20 cellular contexts compared by ENCODE assay signal in genomic region chr9:14301582-14301981, GRCh38. TPM values are rescaled to one million over a fixed set of nuclear protein-coding genes. Genes with fewer than 3 reads are reported as not detected.
DNase-seq lines count a peak whose midpoint lies in the region; ATAC-seq and TF ChIP-seq lines count a peak whose summit lies in the region.
"Had no signal": no experiment of that assay in that cellular context is flagged by ENCODE, and none has a peak within 500 bp of the region (broad histone marks: within the 10 kb centered on the region; RNA-seq: fewer than 3 reads in every experiment).

No MANE protein-coding gene starts in this region.

- no peak overlapping the region for H3K18ac ChIP-seq in mesenchymal stem cell (ENCODE audit: low read depth in 1 of 2, low read length in 2 of 2)

- TF ChIP-seq EP300 in suprapubic skin (IDR thresholded peaks at IDR 0.05) = no peak

- H3K9me3 ChIP-seq in mesenchymal stem cell (ENCODE audit: control insufficient read depth, low read length) (no peaks in the 10 kb centered on the region), suprapubic skin (no peaks in the 10 kb centered on the region)
- H3K9me3 ChIP-seq: BE2C, lower lobe of right lung, neutrophil, upper lobe of left lung had no signal

- intact Hi-C loops in posterior vena cava (cut with DNase I) = loop anchor here in 1 of 2 donors (10.0 kb wide), 3 partner anchors 87 to 177 kb away; no protein-coding TSS in a partner anchor
- intact Hi-C loops in activated CD8-positive, alpha-beta T cell treated with anti-CD3 and anti-CD28 coated beads for 36 hours (cut with micrococcal nuclease) = no loop called here

- POLR2A ChIA-PET in activated CD8-positive, alpha-beta T cell treated with anti-CD3 and anti-CD28 coated beads for 36 hours (lab: Charles Lee) = no interaction called here

- H3K27ac Mint-ChIP-seq in endothelial cell (ENCODE audit: unreplicated experiment) = no peak overlapping the region
- no peak overlapping the region for H3K27ac Mint-ChIP-seq in activated CD8-positive, alpha-beta T cell treated with anti-CD3 and anti-CD28 coated beads for 36 hours
- H3K27ac Mint-ChIP-seq: activated naive CD4-positive, alpha-beta T cell treated with anti-CD3 and anti-CD28 coated beads for 36 hours; T-helper 2 cell treated with Interferon-gamma antibody and Interleukin-4, amounts not matched to agents 5 μg/mL and 100 μg/mL, for 36 hours had no signal

- H3K27ac ChIP-seq in mesenchymal stem cell (ENCODE audit: low read length, poor library complexity, severe bottlenecking) (no peak overlapping the region), suprapubic skin (peak overlapping the region; percentile 24)
- H3K27ac ChIP-seq: lower lobe of right lung, neutrophil had no signal

- peaks cover 21% of the 10 kb centered on the region for H3K79me1 ChIP-seq in mesenchymal stem cell (replicated peaks; ENCODE audit: low read length, poor library complexity, severe bottlenecking)

- peak overlapping the region; percentile 8 for H3K4me3 Mint-ChIP-seq in endothelial cell (ENCODE audit: unreplicated experiment)
- H3K4me3 Mint-ChIP-seq in activated CD8-positive, alpha-beta T cell treated with anti-CD3 and anti-CD28 coated beads for 36 hours = no peak overlapping the region
- H3K4me3 Mint-ChIP-seq: activated naive CD4-positive, alpha-beta T cell treated with anti-CD3 and anti-CD28 coated beads for 36 hours; T-helper 2 cell treated with Interferon-gamma antibody and Interleukin-4, amounts not matched to agents 5 μg/mL and 100 μg/mL, for 36 hours had no signal

- no peak overlapping the region for H2BK15ac ChIP-seq in mesenchymal stem cell (ENCODE audit: low read depth, poor library complexity, severe bottlenecking)

- no peak for ATAC-seq in activated CD8-positive, alpha-beta T cell treated with anti-CD3 and anti-CD28 coated beads for 36 hours
- ATAC-seq in HG03439 (IDR thresholded peaks at IDR 0.05; ENCODE audit: unreplicated experiment) (no peak), HG02852 (IDR thresholded peaks at IDR 0.05; ENCODE audit: unreplicated experiment) (no peak)
- ATAC-seq: lower lobe of right lung had no signal

- H3K9me3 Mint-ChIP-seq in endothelial cell (ENCODE audit: unreplicated experiment) = no peaks in the 10 kb centered on the region
- no peaks in the 10 kb centered on the region for H3K9me3 Mint-ChIP-seq in activated CD8-positive, alpha-beta T cell treated with anti-CD3 and anti-CD28 coated beads for 36 hours
- H3K9me3 Mint-ChIP-seq: activated naive CD4-positive, alpha-beta T cell treated with anti-CD3 and anti-CD28 coated beads for 36 hours; T-helper 2 cell treated with Interferon-gamma antibody and Interleukin-4, amounts not matched to agents 5 μg/mL and 100 μg/mL, for 36 hours had no signal

- no peak overlapping the region for H3K4me3 ChIP-seq in mesenchymal stem cell (ENCODE audit: insufficient read depth in 1 of 2, low read depth in 1 of 2, low read length in 2 of 2)
- H3K4me3 ChIP-seq in suprapubic skin = no peak overlapping the region
- H3K4me3 ChIP-seq: lower lobe of right lung, upper lobe of left lung had no signal

- H3K4me1 ChIP-seq in mesenchymal stem cell (ENCODE audit: control insufficient read depth, insufficient read depth, low read depth, low read length) = peaks cover 2% of the 10 kb centered on the region
- H3K4me1 ChIP-seq in suprapubic skin = peaks cover 64% of the 10 kb centered on the region

- no peak for TF ChIP-seq CTCF in endothelial cell (IDR thresholded peaks at IDR 0.05; ENCODE audit: unreplicated experiment)
- TF ChIP-seq CTCF in suprapubic skin (IDR thresholded peaks at IDR 0.05) = no peak
- no peak for TF ChIP-seq CTCF in activated CD8-positive, alpha-beta T cell treated with anti-CD3 and anti-CD28 coated beads for 36 hours (IDR thresholded peaks at IDR 0.05)

- no peak for TF ChIP-seq POLR2A in suprapubic skin (IDR thresholded peaks at IDR 0.05)

- H3K27me3 ChIP-seq in mesenchymal stem cell (ENCODE audit: control insufficient read depth in 1 of 2, insufficient read depth in 1 of 2, low read length in 2 of 2) (no peaks in the 10 kb centered on the region), suprapubic skin (no peaks in the 10 kb centered on the region)
- H3K27me3 ChIP-seq: BE2C, upper lobe of left lung had no signal

- DNase-seq in NCI-H69 (lab: John Stamatoyannopoulos, UW) (peak; percentile 32), endothelial cell (ENCODE audit: low spot score) (no peak), mesenchymal stem cell (no peak), suprapubic skin (ENCODE audit: low spot score in 2 of 2) (no peak), posterior vena cava (ENCODE audit: low spot score) (no peak)
- DNase-seq in activated CD8-positive, alpha-beta T cell treated with anti-CD3 and anti-CD28 coated beads for 36 hours = no peak
- DNase-seq: activated CD4-positive, alpha-beta T cell treated with anti-CD3 and anti-CD28 coated beads for 4 hours; activated naive CD4-positive, alpha-beta T cell treated with anti-CD3 and anti-CD28 coated beads for 36 hours; BE2C; effector CD4-positive, alpha-beta T cell; Karpas-422; lower lobe of right lung; NCI-H1417; NCI-H226; stimulated activated CD4-positive, alpha-beta T cell treated with anti-CD3 and anti-CD28 coated beads, Interleukin-4, amount 100 ng/mL, for 1 hour; upper lobe of left lung had no signal

- H3K36me3 Mint-ChIP-seq in endothelial cell (ENCODE audit: low read depth, unreplicated experiment) = peaks cover 39% of the 10 kb centered on the region
- H3K36me3 Mint-ChIP-seq in activated CD8-positive, alpha-beta T cell treated with anti-CD3 and anti-CD28 coated beads for 36 hours (ENCODE audit: low read depth) = no peaks in the 10 kb centered on the region

- no peak overlapping the region for H2AFZ ChIP-seq in mesenchymal stem cell (ENCODE audit: low read depth, low read length)

- H2BK120ac ChIP-seq in mesenchymal stem cell (ENCODE audit: low read depth, low read length) = no peak overlapping the region

- no peak overlapping the region for H3K23ac ChIP-seq in mesenchymal stem cell (ENCODE audit: low read length in 2 of 2)

- no peak overlapping the region for H4K91ac ChIP-seq in mesenchymal stem cell (ENCODE audit: low read length)

- peaks cover 4% of the 10 kb centered on the region for H3K27me3 Mint-ChIP-seq in endothelial cell (ENCODE audit: unreplicated experiment)
- peaks cover 21% of the 10 kb centered on the region for H3K27me3 Mint-ChIP-seq in activated CD8-positive, alpha-beta T cell treated with anti-CD3 and anti-CD28 coated beads for 36 hours

- H3K36me3 ChIP-seq in mesenchymal stem cell (ENCODE audit: control insufficient read depth in 1 of 2, insufficient read depth in 2 of 2, low read depth in 1 of 2, low read length in 2 of 2) = peaks cover under 1 to 30% of the 10 kb centered on the region in 2 experiments
- no peaks in the 10 kb centered on the region for H3K36me3 ChIP-seq in suprapubic skin
- H3K36me3 ChIP-seq: lower lobe of right lung, neutrophil had no signal

- H2BK5ac ChIP-seq in mesenchymal stem cell (ENCODE audit: low read depth, low read length, poor library complexity, severe bottlenecking) = no peak overlapping the region

- no peak overlapping the region for H3K4ac ChIP-seq in mesenchymal stem cell (ENCODE audit: low read depth in 1 of 2, low read length in 2 of 2)

- WGBS in mesenchymal stem cell = 88% methylated on average over 1 of the region's 1 CpG
- WGBS in suprapubic skin = 13% methylated on average over 1 of the region's 1 CpG

- peak overlapping the region; percentile 58 for H3K9ac ChIP-seq in mesenchymal stem cell (ENCODE audit: low read length)

- H4K8ac ChIP-seq in mesenchymal stem cell (ENCODE audit: low read length) = no peak overlapping the region

- no peak overlapping the region for H2BK12ac ChIP-seq in mesenchymal stem cell (ENCODE audit: low read length in 2 of 2)

- peaks cover 63% of the 10 kb centered on the region for H3K4me1 Mint-ChIP-seq in endothelial cell (ENCODE audit: unreplicated experiment)
- no peaks in the 10 kb centered on the region for H3K4me1 Mint-ChIP-seq in activated CD8-positive, alpha-beta T cell treated with anti-CD3 and anti-CD28 coated beads for 36 hours (ENCODE audit: low read depth)

- CTCF ChIA-PET in activated CD8-positive, alpha-beta T cell treated with anti-CD3 and anti-CD28 coated beads for 36 hours (lab: Charles Lee) = no interaction called here

- no peak overlapping the region for H3K4me2 ChIP-seq in mesenchymal stem cell (ENCODE audit: low read length, poor library complexity, severe bottlenecking)

- H2AK5ac ChIP-seq in mesenchymal stem cell (ENCODE audit: low read length, severe bottlenecking) = no peak overlapping the region

- no peak overlapping the region for H3K14ac ChIP-seq in mesenchymal stem cell (ENCODE audit: low read length in 2 of 2)

RNA-seq across cellular contexts. Expression of gene NFIB, which starts 12.4 kb away (rescaled TPM):
- total RNA-seq in endothelial cell (ENCODE audit: unreplicated experiment) (120 TPM), suprapubic skin (100 to 1,000 TPM in 2 of 4 donors, 10 to 100 TPM in 2; 90.4 to 204 (median 112) TPM), posterior vena cava (100 to 1,000 TPM; 230 to 305 TPM)
- polyA plus RNA-seq in mesenchymal stem cell (2013, experiment 1 of 2) = 1.2 TPM
- 0.78 TPM for polyA plus RNA-seq in mesenchymal stem cell (2013, experiment 2 of 2)
- not detected for total RNA-seq in activated CD8-positive, alpha-beta T cell treated with anti-CD3 and anti-CD28 coated beads for 36 hours
- total RNA-seq: activated naive CD4-positive, alpha-beta T cell treated with anti-CD3 and anti-CD28 coated beads for 36 hours had no signal

Comparison
In these comparisons a context has a peak if more than half of its experiments do, and no peak if none do; other contexts are left out.
1. RNA of gene NFIB, which starts 12.4 kb away (total RNA-seq): 230 to 305 TPM in posterior vena cava, 90.4 to 204 TPM in suprapubic skin and 120 TPM in endothelial cell (single experiment); not detected in activated CD8-positive, alpha-beta T cell treated with anti-CD3 and anti-CD28 coated beads for 36 hours; every median in the first group is over 10 times any median in the second.